10 cellular contexts compared by ENCODE assay signal in the genomic region with DNA sequence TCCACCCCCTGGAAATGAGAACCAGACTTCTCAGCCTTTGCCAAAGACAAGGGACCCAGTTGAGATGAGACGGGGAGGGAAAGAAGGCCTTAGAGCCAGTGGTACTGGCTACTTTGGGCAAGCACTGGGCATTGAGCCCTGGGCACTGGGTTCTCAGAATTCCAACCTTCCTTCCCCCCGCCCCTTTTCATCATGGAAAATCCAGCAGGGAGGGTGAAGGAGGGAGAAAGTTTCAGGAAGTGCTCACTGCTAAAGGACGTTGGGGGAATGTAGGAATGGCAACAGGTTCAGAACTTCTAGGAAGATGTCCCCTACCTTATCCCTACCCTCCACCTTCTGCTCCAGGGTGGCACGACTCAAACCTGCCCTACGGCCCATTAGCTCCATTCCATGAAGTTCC. TPM values are rescaled to one million over a fixed set of nuclear protein-coding genes. Genes with fewer than 3 reads are reported as not detected.
DNase-seq lines count a peak whose midpoint lies in the region; ATAC-seq and TF ChIP-seq lines count a peak whose summit lies in the region.
"Had no signal": no experiment of that assay in that cellular context is flagged by ENCODE, and none has a peak within 500 bp of the region (broad histone marks: within the 10 kb centered on the region; RNA-seq: fewer than 3 reads in every experiment).

No MANE protein-coding gene starts in this region.

- H3K9me3 Mint-ChIP-seq in activated B cell treated with CpG ODN at 0.5 μM for 24 hours (no peaks in the 10 kb centered on the region), glutamatergic neuron (ENCODE audit: unreplicated experiment) (peaks cover 7% of the 10 kb centered on the region)

- no peak for ATAC-seq in activated B cell treated with CpG ODN at 0.5 μM for 24 hours (ENCODE audit: low read depth)
- ATAC-seq in gastrocnemius medialis, result no peak
- no peak for ATAC-seq in HG02973 (IDR thresholded peaks at IDR 0.05; ENCODE audit: unreplicated experiment)

- intact Hi-C loops in activated B cell treated with CpG ODN at 0.5 μM for 24 hours (cut with micrococcal nuclease), result loop anchor here (2.0 to 10.0 kb wide), 2 partner anchors 39 to 459 kb away; a partner anchor contains a TSS
- intact Hi-C loops in gastrocnemius medialis (cut with DNase I; ENCODE audit: low total_unique reads), result loop anchor here (2.0 to 10.0 kb wide), 3 partner anchors 39 to 1003 kb away; a partner anchor contains a TSS

- POLR2A ChIA-PET in activated B cell treated with CpG ODN at 0.5 μM for 24 hours (lab: Charles Lee), result interaction anchor here (1.8 kb wide), 1 partner anchor 34 kb away, joined by 6 read pairs; a partner anchor contains a TSS

- H3K4me1 Mint-ChIP-seq in activated B cell treated with CpG ODN at 0.5 μM for 24 hours (peaks cover 8% of the 10 kb centered on the region), glutamatergic neuron (ENCODE audit: low read depth, unreplicated experiment) (peaks cover 12% of the 10 kb centered on the region)

- TF ChIP-seq POLR2A in gastrocnemius medialis (IDR thresholded peaks at IDR 0.05), result no peak

- H3K4me3 Mint-ChIP-seq in activated B cell treated with CpG ODN at 0.5 μM for 24 hours (peak overlapping the region; percentile 94), glutamatergic neuron (ENCODE audit: unreplicated experiment) (peak overlapping the region; percentile 91)

- H3K36me3 ChIP-seq in gastrocnemius medialis, result peaks cover 0 to 5% of the 10 kb centered on the region in 2 donors

- H3K27me3 Mint-ChIP-seq in activated B cell treated with CpG ODN at 0.5 μM for 24 hours (no peaks in the 10 kb centered on the region), glutamatergic neuron (ENCODE audit: unreplicated experiment) (peaks cover 11% of the 10 kb centered on the region)

- peaks cover 23% of the 10 kb centered on the region for H3K36me3 Mint-ChIP-seq in activated B cell treated with CpG ODN at 0.5 μM for 24 hours (ENCODE audit: low read depth)
- H3K36me3 Mint-ChIP-seq in glutamatergic neuron (ENCODE audit: unreplicated experiment), result peaks cover 5% of the 10 kb centered on the region

- H3K27ac ChIP-seq in gastrocnemius medialis, result peak overlapping the region; percentile 96 to 100 (median 100)

- H3K4me3 ChIP-seq in gastrocnemius medialis, result peak overlapping the region; percentile 63 to 86 (median 74)

- CTCF ChIA-PET in activated B cell treated with CpG ODN at 0.5 μM for 24 hours (lab: Charles Lee), result no interaction called here

- DNase-seq in GM10266 (ENCODE audit: extremely low spot score) (peak; percentile 8), activated B cell treated with CpG ODN at 0.5 μM for 24 hours (no peak), glutamatergic neuron (no peak), gastrocnemius medialis (peak in 1 of 2 donors; percentile 37), NCI-H2196 (lab: John Stamatoyannopoulos, UW; ENCODE audit: unreplicated experiment) (no peak)
- DNase-seq in activated CD4-positive, CD25-positive, alpha-beta regulatory T cell treated with anti-CD3 and anti-CD28 coated beads, Interleukin-2, amount 50 U/mL, for 72 hours, result no peak
- DNase-seq in effector CD8-positive, alpha-beta T cell (lab: John Stamatoyannopoulos, UW), result no peak

- TF ChIP-seq CTCF in GM10266 (IDR thresholded peaks at IDR 0.05; ENCODE audit: control insufficient read depth, insufficient read depth, low read depth, missing control alignments) (no peak), activated B cell treated with CpG ODN at 0.5 μM for 24 hours (IDR thresholded peaks at IDR 0.05) (no peak), glutamatergic neuron (IDR thresholded peaks at IDR 0.05; ENCODE audit: partially characterized antibody, unreplicated experiment) (no peak), gastrocnemius medialis (IDR thresholded peaks at IDR 0.05 in 4 of 5, conservative IDR thresholded peaks at IDR 0.05 in 1 of 5) (no peak)

- no peaks in the 10 kb centered on the region for H3K9me3 ChIP-seq in gastrocnemius medialis

- H3K27ac Mint-ChIP-seq in activated B cell treated with CpG ODN at 0.5 μM for 24 hours (no peak overlapping the region), glutamatergic neuron (ENCODE audit: unreplicated experiment) (peak overlapping the region; percentile 22)

- in situ Hi-C loops in gastrocnemius medialis (cut with MboI; ENCODE audit: low sequenced_read_pairs in 4 of 4), result no loop called here

- no peaks in the 10 kb centered on the region for H3K27me3 ChIP-seq in gastrocnemius medialis

- H3K4me1 ChIP-seq in gastrocnemius medialis, result peaks cover 31 to 47% of the 10 kb centered on the region in 2 donors

RNA-seq across cellular contexts. Expression of a gene that starts 4.2 kb away (rescaled TPM):
- total RNA-seq in activated B cell treated with CpG ODN at 0.5 μM for 24 hours, result 0.29 and 1.5 TPM in 2 replicates
- 2.5 TPM for total RNA-seq in glutamatergic neuron (ENCODE audit: unreplicated experiment)
- total RNA-seq in gastrocnemius medialis, result 100 to 1,000 TPM in 1 of 4 donors, 10 to 100 TPM in 3; 74.4 to 114 (median 91.9) TPM

RNA-seq across cellular contexts. Expression of a gene that starts 33.5 kb away (rescaled TPM):
- total RNA-seq in activated B cell treated with CpG ODN at 0.5 μM for 24 hours (32.5 and 33.9 TPM in 2 replicates), glutamatergic neuron (ENCODE audit: unreplicated experiment) (13.9 TPM), gastrocnemius medialis (10 to 100 TPM; 15.9 to 29.5 (median 25.5) TPM)

RNA-seq across cellular contexts. Expression of a gene that starts 39.4 kb away (rescaled TPM):
- total RNA-seq in activated B cell treated with CpG ODN at 0.5 μM for 24 hours, result 726 and 733 TPM in 2 replicates
- total RNA-seq in glutamatergic neuron (ENCODE audit: unreplicated experiment), result 283 TPM
- 100 to 1,000 TPM; 667 to 821 (median 740) TPM for total RNA-seq in gastrocnemius medialis

RNA-seq across cellular contexts. Expression of a gene that starts 51.8 kb away (rescaled TPM):
- total RNA-seq in activated B cell treated with CpG ODN at 0.5 μM for 24 hours (not detected in 2 replicates), glutamatergic neuron (ENCODE audit: unreplicated experiment) (not detected), gastrocnemius medialis (100 to 1,000 TPM in 1 of 4 donors, 10 to 100 TPM in 3; 67.3 to 143 (median 77.4) TPM)
- total RNA-seq: mononuclear cell had no signal

RNA-seq across cellular contexts. Expression of a gene that starts 57.6 kb away (rescaled TPM):
- total RNA-seq in activated B cell treated with CpG ODN at 0.5 μM for 24 hours (not detected in 2 replicates), glutamatergic neuron (ENCODE audit: unreplicated experiment) (not detected), gastrocnemius medialis (not detected)
- total RNA-seq: LHCN-M2 had no signal

Comparison
In these comparisons a context has a peak if more than half of its experiments do, and no peak if none do; other contexts are left out.
1. RNA of a gene that starts 4.2 kb away (total RNA-seq): 74.4 to 114 TPM in gastrocnemius medialis; 2.5 TPM in glutamatergic neuron (single experiment) and 0.29 to 1.5 TPM in activated B cell treated with CpG ODN at 0.5 μM for 24 hours; every median in the first group is over 10 times any median in the second.